Comparison of ENCODE assay signal across 8 cellular contexts in the genomic region with DNA sequence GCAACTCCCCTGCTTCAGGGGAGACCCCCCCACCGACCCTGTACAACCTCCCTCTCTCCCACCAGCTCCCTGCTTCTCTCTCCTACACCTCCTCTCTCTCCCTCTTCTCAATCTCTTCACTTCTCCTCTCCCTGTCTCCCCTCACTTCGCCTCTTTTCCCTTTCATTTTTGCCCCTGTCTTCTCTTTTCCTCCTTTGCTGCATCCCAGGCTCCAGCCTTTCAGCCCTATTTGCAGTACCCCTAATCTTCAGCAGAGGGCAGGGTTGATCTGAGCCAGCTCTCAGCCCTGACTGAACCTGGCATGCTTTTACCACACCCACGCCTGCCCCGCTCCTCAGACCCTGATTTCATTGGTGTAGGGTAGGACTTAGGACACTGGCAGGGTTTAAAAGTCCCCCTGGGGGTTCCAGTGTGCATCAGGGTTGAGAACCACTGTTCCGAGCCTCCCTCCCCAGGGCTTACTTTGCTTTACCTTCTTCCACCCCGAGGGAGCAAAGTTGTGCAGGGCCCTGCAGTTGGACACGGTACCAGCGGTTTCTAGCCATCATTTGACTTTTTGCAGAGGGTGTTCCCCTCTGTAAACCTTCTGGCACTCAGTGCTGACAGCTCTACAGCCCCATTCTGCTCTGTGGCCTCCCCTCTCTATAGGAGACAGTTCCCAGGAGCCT.
DNase-seq lines count a peak whose midpoint lies in the region; ATAC-seq and TF ChIP-seq lines count a peak whose summit lies in the region.

No MANE protein-coding gene starts in this region.

- peaks cover 0 to 27% (median 0%) of the 10 kb centered on the region in 9 donors for H3K4me1 ChIP-seq in heart right ventricle

- H3K4me1 Mint-ChIP-seq in activated naive CD8-positive, alpha-beta T cell treated with anti-CD3 and anti-CD28 coated beads for 36 hours: peaks cover 7% of the 10 kb centered on the region

- intact Hi-C loops in heart right ventricle (cut with DNase I): loop anchor here in 5 of 10 donors (2.0 to 10.0 kb wide), 7 partner anchors 82 to 282 kb away; no protein-coding TSS in a partner anchor
- intact Hi-C loops in sciatic nerve (cut with DNase I): no loop called here

- H3K27me3 Mint-ChIP-seq in activated naive CD8-positive, alpha-beta T cell treated with anti-CD3 and anti-CD28 coated beads for 36 hours: peaks cover 23% of the 10 kb centered on the region

- H3K27me3 ChIP-seq in HL-60 (ENCODE audit: insufficient read depth, poor library complexity, severe bottlenecking): no peaks in the 10 kb centered on the region
- H3K27me3 ChIP-seq in heart right ventricle: peaks cover 0 to 5% (median 0%) of the 10 kb centered on the region in 7 donors

- H3K27ac Mint-ChIP-seq in activated naive CD8-positive, alpha-beta T cell treated with anti-CD3 and anti-CD28 coated beads for 36 hours: no peak overlapping the region

- H3K9me3 Mint-ChIP-seq in activated naive CD8-positive, alpha-beta T cell treated with anti-CD3 and anti-CD28 coated beads for 36 hours: no peaks in the 10 kb centered on the region

- H3K4me3 ChIP-seq in HL-60 (replicated peaks; ENCODE audit: insufficient read depth, low read length) (no peak overlapping the region), heart right ventricle (no peak overlapping the region)

- no peaks in the 10 kb centered on the region for H3K36me3 Mint-ChIP-seq in activated naive CD8-positive, alpha-beta T cell treated with anti-CD3 and anti-CD28 coated beads for 36 hours

- peaks cover 0 to 81% (median 0%) of the 10 kb centered on the region in 9 donors for H3K36me3 ChIP-seq in heart right ventricle

- WGBS in heart right ventricle, 2 donors: 50 to 53% methylated on average over 8 of the region's 8 CpGs

- H3K27ac ChIP-seq in HL-60 (replicated peaks): no peak overlapping the region
- no peak overlapping the region for H3K27ac ChIP-seq in heart right ventricle

- H3K9me3 ChIP-seq in heart right ventricle: no peaks in the 10 kb centered on the region

- TF ChIP-seq CTCF in HL-60 (IDR thresholded peaks at IDR 0.05; ENCODE audit: insufficient read depth, low read length) (peak; percentile 63), heart right ventricle (IDR thresholded peaks at IDR 0.05) (peak; percentile 58 to 88 (median 81))

- ATAC-seq in SK-N-SH treated with all-trans-retinoic acid at 6 μM for 48 hours (peak; percentile 87), heart right ventricle (peak in 7 of 8 donors; percentile 66 to 80 (median 73)), sciatic nerve (peak; percentile 74), HG03097 (IDR thresholded peaks at IDR 0.05; ENCODE audit: low FRiP score, unreplicated experiment) (no peak), GM18519 (IDR thresholded peaks at IDR 0.05; ENCODE audit: low FRiP score, unreplicated experiment) (no peak)

- no peak overlapping the region for H3K4me3 Mint-ChIP-seq in activated naive CD8-positive, alpha-beta T cell treated with anti-CD3 and anti-CD28 coated beads for 36 hours

- DNase-seq in EH (ENCODE audit: low read depth) (peak; percentile 55), HL-60 (ENCODE audit: low read depth in 1 of 2, low spot score in 1 of 2) (peak in 1 of 2 experiments; percentile 49), heart right ventricle (peak in 1 of 2 donors; percentile 44), sciatic nerve (ENCODE audit: low spot score) (no peak)
- DNase-seq in activated naive CD8-positive, alpha-beta T cell treated with anti-CD3 and anti-CD28 coated beads for 36 hours: peak; percentile 47

TF ChIP-seq in SK-N-SH treated with all-trans-retinoic acid at 6 μM for 48 hours, 23 proteins besides CTCF, POLR2A, EP300 and RAD21:
- TF ChIP-seq TCF4 (CRISPR knock-in tag; IDR thresholded peaks at IDR 0.05; ENCODE audit: borderline replicate concordance): no peak
- no peak for TF ChIP-seq OSR1 (CRISPR knock-in tag; IDR thresholded peaks at IDR 0.05)
- TF ChIP-seq, protein P1, sequence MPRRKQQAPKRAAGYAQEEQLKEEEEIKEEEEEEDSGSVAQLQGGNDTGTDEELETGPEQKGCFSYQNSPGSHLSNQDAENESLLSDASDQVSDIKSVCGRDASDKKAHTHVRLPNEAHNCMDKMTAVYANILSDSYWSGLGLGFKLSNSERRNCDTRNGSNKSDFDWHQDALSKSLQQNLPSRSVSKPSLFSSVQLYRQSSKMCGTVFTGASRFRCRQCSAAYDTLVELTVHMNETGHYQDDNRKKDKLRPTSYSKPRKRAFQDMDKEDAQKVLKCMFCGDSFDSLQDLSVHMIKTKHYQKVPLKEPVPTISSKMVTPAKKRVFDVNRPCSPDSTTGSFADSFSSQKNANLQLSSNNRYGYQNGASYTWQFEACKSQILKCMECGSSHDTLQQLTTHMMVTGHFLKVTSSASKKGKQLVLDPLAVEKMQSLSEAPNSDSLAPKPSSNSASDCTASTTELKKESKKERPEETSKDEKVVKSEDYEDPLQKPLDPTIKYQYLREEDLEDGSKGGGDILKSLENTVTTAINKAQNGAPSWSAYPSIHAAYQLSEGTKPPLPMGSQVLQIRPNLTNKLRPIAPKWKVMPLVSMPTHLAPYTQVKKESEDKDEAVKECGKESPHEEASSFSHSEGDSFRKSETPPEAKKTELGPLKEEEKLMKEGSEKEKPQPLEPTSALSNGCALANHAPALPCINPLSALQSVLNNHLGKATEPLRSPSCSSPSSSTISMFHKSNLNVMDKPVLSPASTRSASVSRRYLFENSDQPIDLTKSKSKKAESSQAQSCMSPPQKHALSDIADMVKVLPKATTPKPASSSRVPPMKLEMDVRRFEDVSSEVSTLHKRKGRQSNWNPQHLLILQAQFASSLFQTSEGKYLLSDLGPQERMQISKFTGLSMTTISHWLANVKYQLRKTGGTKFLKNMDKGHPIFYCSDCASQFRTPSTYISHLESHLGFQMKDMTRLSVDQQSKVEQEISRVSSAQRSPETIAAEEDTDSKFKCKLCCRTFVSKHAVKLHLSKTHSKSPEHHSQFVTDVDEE (CRISPR knock-in tag; IDR thresholded peaks at IDR 0.05): no peak
- TF ChIP-seq RARB (CRISPR knock-in tag; IDR thresholded peaks at IDR 0.05): no peak
- no peak for TF ChIP-seq BACH2 (CRISPR knock-in tag; IDR thresholded peaks at IDR 0.05; ENCODE audit: borderline replicate concordance)
- TF ChIP-seq ZNF70 (CRISPR knock-in tag; IDR thresholded peaks at IDR 0.05): no peak
- no peak for TF ChIP-seq CSDC2 (CRISPR knock-in tag; IDR thresholded peaks at IDR 0.05)
- TF ChIP-seq GLIS3 (CRISPR knock-in tag; IDR thresholded peaks at IDR 0.05): no peak
- no peak for TF ChIP-seq ESRRG (CRISPR knock-in tag; IDR thresholded peaks at IDR 0.05)
- no peak for TF ChIP-seq ZFP30 (CRISPR knock-in tag; IDR thresholded peaks at IDR 0.05)
- no peak for TF ChIP-seq ZNF565 (CRISPR knock-in tag; conservative IDR thresholded peaks at IDR 0.05; ENCODE audit: low read depth)
- no peak for TF ChIP-seq PPARA (CRISPR knock-in tag; IDR thresholded peaks at IDR 0.05; ENCODE audit: borderline replicate concordance)
- TF ChIP-seq, protein P2, sequence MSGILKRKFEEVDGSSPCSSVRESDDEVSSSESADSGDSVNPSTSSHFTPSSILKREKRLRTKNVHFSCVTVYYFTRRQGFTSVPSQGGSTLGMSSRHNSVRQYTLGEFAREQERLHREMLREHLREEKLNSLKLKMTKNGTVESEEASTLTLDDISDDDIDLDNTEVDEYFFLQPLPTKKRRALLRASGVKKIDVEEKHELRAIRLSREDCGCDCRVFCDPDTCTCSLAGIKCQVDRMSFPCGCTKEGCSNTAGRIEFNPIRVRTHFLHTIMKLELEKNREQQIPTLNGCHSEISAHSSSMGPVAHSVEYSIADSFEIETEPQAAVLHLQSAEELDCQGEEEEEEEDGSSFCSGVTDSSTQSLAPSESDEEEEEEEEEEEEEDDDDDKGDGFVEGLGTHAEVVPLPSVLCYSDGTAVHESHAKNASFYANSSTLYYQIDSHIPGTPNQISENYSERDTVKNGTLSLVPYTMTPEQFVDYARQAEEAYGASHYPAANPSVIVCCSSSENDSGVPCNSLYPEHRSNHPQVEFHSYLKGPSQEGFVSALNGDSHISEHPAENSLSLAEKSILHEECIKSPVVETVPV (CRISPR knock-in tag; IDR thresholded peaks at IDR 0.05): no peak

Comparison
In these comparisons a context has a peak if more than half of its experiments do, and no peak if none do; other contexts are left out.
1. ATAC-seq: peak in SK-N-SH treated with all-trans-retinoic acid at 6 μM for 48 hours (single experiment), heart right ventricle (7 of 8) and sciatic nerve (single experiment); none in HG03097 (single experiment) and GM18519 (single experiment).